12 cellular contexts compared by ENCODE assay signal in the genomic region with DNA sequence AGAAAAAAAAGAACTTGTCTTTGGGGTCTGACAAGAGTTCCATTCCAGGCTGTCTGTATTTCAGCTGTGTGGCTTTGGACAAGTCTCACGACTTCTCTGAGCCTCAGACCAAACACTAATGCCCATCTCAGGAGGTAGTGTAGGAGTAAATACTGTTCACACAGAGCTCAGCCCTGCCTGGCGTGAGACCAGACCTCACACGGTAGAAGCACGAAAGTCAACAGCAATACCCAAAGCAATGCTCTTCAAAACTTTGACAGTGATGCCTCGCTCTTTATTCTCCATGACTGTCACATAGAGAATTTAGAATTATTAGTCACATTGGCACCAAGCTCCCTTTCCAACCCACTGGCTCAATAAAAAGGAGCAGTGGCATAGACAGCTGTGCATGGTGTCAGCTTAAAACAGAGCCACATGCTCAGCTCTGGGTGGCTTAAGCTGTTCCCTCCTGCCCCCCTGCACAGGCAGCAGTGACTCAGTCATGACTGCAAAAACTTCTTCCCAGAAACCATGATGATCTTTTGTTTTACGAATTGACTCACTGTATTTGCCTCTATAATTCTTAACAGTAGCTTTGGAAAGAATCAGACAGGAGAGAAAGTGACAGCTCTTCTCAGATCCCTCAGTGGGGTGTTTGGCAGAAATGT.
DNase-seq lines count a peak whose midpoint lies in the region; ATAC-seq and TF ChIP-seq lines count a peak whose summit lies in the region.
"Had no signal": no experiment of that assay in that cellular context is flagged by ENCODE, and none has a peak within 500 bp of the region (broad histone marks: within the 10 kb centered on the region; RNA-seq: fewer than 3 reads in every experiment).

No MANE protein-coding gene starts in this region.

- no peak for TF ChIP-seq CTCF in ovary (IDR thresholded peaks at IDR 0.05)

- no peak for TF ChIP-seq EP300 in ovary (IDR thresholded peaks at IDR 0.05)

- no peaks in the 10 kb centered on the region for H3K27me3 ChIP-seq in ovary

- no peaks in the 10 kb centered on the region for H3K9me3 ChIP-seq in ovary
- H3K9me3 ChIP-seq: heart right ventricle had no signal

- intact Hi-C loops in ovary (cut with DNase I), result no loop called here

- H3K27ac ChIP-seq in caudate nucleus (ENCODE audit: low read depth, low read length) (peak overlapping the region; percentile 65), ovary (no peak overlapping the region)
- H3K27ac ChIP-seq: heart right ventricle had no signal

- H3K36me3 ChIP-seq in ovary, result no peaks in the 10 kb centered on the region
- H3K36me3 ChIP-seq: heart right ventricle had no signal

- no peak overlapping the region for H3K4me3 ChIP-seq in ovary
- H3K4me3 ChIP-seq: heart right ventricle had no signal

- DNase-seq in activated CD4-positive, alpha-beta T cell treated with anti-CD3 and anti-CD28 coated beads for 48 hours, result peak; percentile 69
- DNase-seq in activated CD4-positive, alpha-beta T cell treated with anti-CD3 and anti-CD28 coated beads, Interleukin-2, amount 50 U/mL, for 1 hour, result no peak
- DNase-seq in NCI-H1694 (lab: John Stamatoyannopoulos, UW) (peak; percentile 83), caudate nucleus (lab: John Stamatoyannopoulos, UW) (peak in 40 of 61 donors; percentile 4 to 87 (median 30)), NCI-H2196 treated with DMSO at 0.1 percent for 48 hours (lab: John Stamatoyannopoulos, UW; ENCODE audit: unreplicated experiment) (no peak), ovary (no peak)
- DNase-seq in stimulated activated CD4-positive, alpha-beta T cell treated with anti-CD3 and anti-CD28 coated beads, Interleukin-1b, Interleukin-23, amount 100 ng/mL, for 48 hours, result peak; percentile 75
- DNase-seq: heart right ventricle, mesendoderm, NCI-H2081, right cardiac atrium had no signal

- WGBS in ovary, 3 donors, result 64 to 69% (median 68%) methylated on average over 6 of the region's 6 CpGs

- H3K4me1 ChIP-seq in ovary (ENCODE audit: insufficient read depth), result no peaks in the 10 kb centered on the region
- H3K4me1 ChIP-seq: heart right ventricle had no signal

- no peak for TF ChIP-seq POLR2A in ovary (IDR thresholded peaks at IDR 0.05)

- ATAC-seq in GM18517 (IDR thresholded peaks at IDR 0.05; ENCODE audit: unreplicated experiment), result no peak
- ATAC-seq: heart right ventricle, right cardiac atrium had no signal

Comparison
In these comparisons a context has a peak if more than half of its experiments do, and no peak if none do; other contexts are left out.
1. DNase-seq: peak in activated CD4-positive, alpha-beta T cell treated with anti-CD3 and anti-CD28 coated beads for 48 hours (single experiment), NCI-H1694 (single experiment), caudate nucleus (40 of 61) and stimulated activated CD4-positive, alpha-beta T cell treated with anti-CD3 and anti-CD28 coated beads, Interleukin-1b, Interleukin-23, amount 100 ng/mL, for 48 hours (single experiment); none in activated CD4-positive, alpha-beta T cell treated with anti-CD3 and anti-CD28 coated beads, Interleukin-2, amount 50 U/mL, for 1 hour (single experiment), NCI-H2196 treated with DMSO at 0.1 percent for 48 hours (single experiment) and ovary (0 of 5).